Comparison of ENCODE assay signal across 13 cellular contexts in genomic region chr1:231919269-231919886, GRCh38.
DNase-seq lines count a peak whose midpoint lies in the region; ATAC-seq and TF ChIP-seq lines count a peak whose summit lies in the region.
"Had no signal": no experiment of that assay in that cellular context is flagged by ENCODE, and none has a peak within 500 bp of the region (broad histone marks: within the 10 kb centered on the region; RNA-seq: fewer than 3 reads in every experiment).

No MANE protein-coding gene starts in this region.

- no peaks in the 10 kb centered on the region for H3K9me3 Mint-ChIP-seq in activated T-cell treated with anti-CD3 and anti-CD28 coated beads, Interleukin-2, amount 50 U/mL, for 24 hours
- H3K9me3 Mint-ChIP-seq in activated T-helper 1 cell treated with anti-CD3 and anti-CD28 coated beads, Interleukin-12 subunit alpha, Interleukin-12 subunit beta, Interleukin-2, Interleukin-4 antibody, amounts not matched to agents 30 ng/mL and 10 ng/mL and 1 ng/mL, durations not matched to agents 14 hours and 24 hours and 36 hours: no peaks in the 10 kb centered on the region
- no peaks in the 10 kb centered on the region for H3K9me3 Mint-ChIP-seq in immature natural killer cell

- H3K27me3 Mint-ChIP-seq in activated T-cell treated with anti-CD3 and anti-CD28 coated beads, Interleukin-2, amount 50 U/mL, for 24 hours: no peaks in the 10 kb centered on the region
- H3K27me3 Mint-ChIP-seq in activated T-helper 1 cell treated with anti-CD3 and anti-CD28 coated beads, Interleukin-12 subunit alpha, Interleukin-12 subunit beta, Interleukin-2, Interleukin-4 antibody, amounts not matched to agents 30 ng/mL and 10 ng/mL and 1 ng/mL, durations not matched to agents 14 hours and 24 hours and 36 hours (ENCODE audit: insufficient read depth): peaks cover 22% of the 10 kb centered on the region
- H3K27me3 Mint-ChIP-seq in immature natural killer cell (ENCODE audit: low read depth in 3 of 3): no peaks in the 10 kb centered on the region

- intact Hi-C loops in activated T-helper 1 cell treated with anti-CD3 and anti-CD28 coated beads, Interleukin-12 subunit alpha, Interleukin-12 subunit beta, Interleukin-2, Interleukin-4 antibody, amounts not matched to agents 30 ng/mL and 10 ng/mL and 1 ng/mL, durations not matched to agents 14 hours and 24 hours and 36 hours (cut with micrococcal nuclease): loop anchor here (2.0 kb wide), 2 partner anchors 53 to 55 kb away; no protein-coding TSS in a partner anchor

- peak overlapping the region; percentile 57 for H3K27ac Mint-ChIP-seq in activated T-cell treated with anti-CD3 and anti-CD28 coated beads, Interleukin-2, amount 50 U/mL, for 24 hours
- H3K27ac Mint-ChIP-seq in activated T-helper 1 cell treated with anti-CD3 and anti-CD28 coated beads, Interleukin-12 subunit alpha, Interleukin-12 subunit beta, Interleukin-2, Interleukin-4 antibody, amounts not matched to agents 30 ng/mL and 10 ng/mL and 1 ng/mL, durations not matched to agents 14 hours and 24 hours and 36 hours: no peak overlapping the region
- peak overlapping the region; percentile 78 to 97 (median 89) for H3K27ac Mint-ChIP-seq in immature natural killer cell
- H3K27ac Mint-ChIP-seq: IgD-negative memory B cell had no signal

- no peak for ATAC-seq in thoracic aorta (ENCODE audit: insufficient number of reproducible peaks, low FRiP score, low read depth)
- ATAC-seq in GM18870 (IDR thresholded peaks at IDR 0.05; ENCODE audit: unreplicated experiment): no peak
- ATAC-seq in GM18498 (IDR thresholded peaks at IDR 0.05; ENCODE audit: unreplicated experiment): no peak

- H3K9me3 ChIP-seq in thoracic aorta: no peaks in the 10 kb centered on the region

- H3K36me3 Mint-ChIP-seq in activated T-cell treated with anti-CD3 and anti-CD28 coated beads, Interleukin-2, amount 50 U/mL, for 24 hours (ENCODE audit: low read depth): no peaks in the 10 kb centered on the region
- H3K36me3 Mint-ChIP-seq in activated T-helper 1 cell treated with anti-CD3 and anti-CD28 coated beads, Interleukin-12 subunit alpha, Interleukin-12 subunit beta, Interleukin-2, Interleukin-4 antibody, amounts not matched to agents 30 ng/mL and 10 ng/mL and 1 ng/mL, durations not matched to agents 14 hours and 24 hours and 36 hours (ENCODE audit: low read depth): peaks cover 3% of the 10 kb centered on the region
- peaks cover 0 to 3% (median 0%) of the 10 kb centered on the region in 3 donors for H3K36me3 Mint-ChIP-seq in immature natural killer cell

- H3K4me3 ChIP-seq in thoracic aorta: peak overlapping the region; percentile 32
- H3K4me3 ChIP-seq: SK-N-MC had no signal

- TF ChIP-seq CTCF in thoracic aorta (IDR thresholded peaks at IDR 0.05): no peak

- DNase-seq in activated T-cell treated with anti-CD3 and anti-CD28 coated beads, Interleukin-2, amount 50 U/mL, for 24 hours: no peak
- DNase-seq in activated T-cell treated with anti-CD3 and anti-CD28 coated beads, Interleukin-2, amount 50 U/mL, for 1 hour: no peak
- DNase-seq in activated T-helper 1 cell treated with anti-CD3 and anti-CD28 coated beads, Interleukin-12 subunit alpha, Interleukin-12 subunit beta, Interleukin-2, Interleukin-4 antibody, amounts not matched to agents 30 ng/mL and 10 ng/mL and 1 ng/mL, durations not matched to agents 14 hours and 24 hours and 36 hours (ENCODE audit: low spot score): no peak
- DNase-seq in immature natural killer cell (peak in 1 of 3 donors; percentile 12), thoracic aorta (ENCODE audit: low spot score) (no peak), AML-193 (lab: John Stamatoyannopoulos, UW) (no peak)
- DNase-seq: amygdala; DMS79 treated with DMSO at 0.1 percent for 48 hours; NK-92 treated with Interleukin-12 subunit alpha and Interleukin-12 subunit beta, amount 100 ng/mL, for 24 hours had no signal

- H3K4me1 ChIP-seq in thoracic aorta (ENCODE audit: control insufficient read depth in 1 of 2, low read depth in 2 of 2): peaks cover 7 to 24% of the 10 kb centered on the region in 2 donors

- H3K36me3 ChIP-seq in thoracic aorta: no peaks in the 10 kb centered on the region

- no peak overlapping the region for H3K27ac ChIP-seq in thoracic aorta
- H3K27ac ChIP-seq: SK-N-MC had no signal

- H3K27me3 ChIP-seq in thoracic aorta (replicated peaks; ENCODE audit: insufficient read depth): no peaks in the 10 kb centered on the region

- peaks cover 83% of the 10 kb centered on the region for H3K4me1 Mint-ChIP-seq in activated T-cell treated with anti-CD3 and anti-CD28 coated beads, Interleukin-2, amount 50 U/mL, for 24 hours (ENCODE audit: low read depth)
- peaks cover 53% of the 10 kb centered on the region for H3K4me1 Mint-ChIP-seq in activated T-helper 1 cell treated with anti-CD3 and anti-CD28 coated beads, Interleukin-12 subunit alpha, Interleukin-12 subunit beta, Interleukin-2, Interleukin-4 antibody, amounts not matched to agents 30 ng/mL and 10 ng/mL and 1 ng/mL, durations not matched to agents 14 hours and 24 hours and 36 hours (ENCODE audit: low read depth)
- H3K4me1 Mint-ChIP-seq in immature natural killer cell: peaks cover 62 to 66% of the 10 kb centered on the region in 2 donors

- peak overlapping the region; percentile 32 for H3K4me3 Mint-ChIP-seq in activated T-cell treated with anti-CD3 and anti-CD28 coated beads, Interleukin-2, amount 50 U/mL, for 24 hours
- H3K4me3 Mint-ChIP-seq in activated T-helper 1 cell treated with anti-CD3 and anti-CD28 coated beads, Interleukin-12 subunit alpha, Interleukin-12 subunit beta, Interleukin-2, Interleukin-4 antibody, amounts not matched to agents 30 ng/mL and 10 ng/mL and 1 ng/mL, durations not matched to agents 14 hours and 24 hours and 36 hours: peak overlapping the region; percentile 27
- H3K4me3 Mint-ChIP-seq in immature natural killer cell: peak overlapping the region; percentile 63 to 89 (median 75)
